ENCODE assay signal across 8 cellular contexts in the genomic region with DNA sequence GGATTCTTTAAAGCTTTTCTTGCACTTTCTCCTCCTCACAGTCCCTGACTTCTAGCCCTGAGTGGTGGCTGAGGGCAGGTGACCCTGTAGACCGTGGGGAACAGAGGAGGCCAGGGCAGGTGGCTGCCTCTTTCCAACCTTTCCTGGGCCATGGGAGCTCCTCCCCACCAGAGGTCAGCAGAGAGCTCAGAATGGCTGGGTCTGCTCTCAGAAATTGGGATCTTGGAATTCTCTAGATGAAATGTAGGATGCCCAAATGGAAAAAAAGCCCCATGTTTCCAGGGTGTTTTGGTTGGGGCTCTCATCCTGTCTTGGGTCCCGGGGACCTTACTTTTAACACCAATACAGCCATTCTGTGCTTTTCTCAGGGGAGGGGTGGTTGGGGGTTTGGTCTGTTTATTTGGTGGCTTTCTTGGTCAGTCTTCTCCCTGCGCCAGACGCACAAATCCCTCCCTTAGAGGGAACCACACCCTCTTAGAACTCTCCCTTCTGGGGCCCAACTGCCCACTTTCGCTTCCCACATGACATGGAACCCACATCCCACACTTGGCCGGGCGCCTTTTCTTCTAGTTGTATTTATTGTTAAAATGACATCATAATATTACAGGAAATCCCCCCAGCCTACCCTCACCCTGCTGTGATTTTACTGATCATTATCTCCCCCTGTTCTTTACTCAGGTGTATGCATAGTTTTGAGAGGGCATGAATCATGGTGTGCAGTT. TPM values are rescaled to one million over a fixed set of nuclear protein-coding genes. Genes with fewer than 3 reads are reported as not detected.
DNase-seq lines count a peak whose midpoint lies in the region; ATAC-seq, FAIRE-seq and TF ChIP-seq lines count a peak whose summit lies in the region.

No MANE protein-coding gene starts in this region.

- TF ChIP-seq POLR2A in GM12891 (IDR thresholded peaks at IDR 0.05; ENCODE audit: low read depth, low read length), result no peak

- peak; percentile 26 for FAIRE-seq in GM12891 (lab: Jason Lieb, UNC)

- peak; percentile 59 for DNase-seq in ACHN
- no peak for DNase-seq in GM12891 (ENCODE audit: insufficient read length, low spot score)
- peak; percentile 55 for DNase-seq in NCI-H2107 (lab: John Stamatoyannopoulos, UW)
- peak; percentile 47 for DNase-seq in central memory CD4-positive, alpha-beta T cell
- peak; percentile 56 to 79 for DNase-seq in left colon
- peak; percentile 14 to 33 for DNase-seq in stimulated activated CD8-positive, alpha-beta memory T cell treated with anti-CD3 and anti-CD28 coated beads, Interleukin-2, amount 100 ng/mL, for 1 hour (ENCODE audit: low read depth in 2 of 2)

- ATAC-seq in left colon (peak; percentile 90), GM19455 (IDR thresholded peaks at IDR 0.05; ENCODE audit: unreplicated experiment) (no peak)

- no peak overlapping the region for H3K27ac ChIP-seq in VCaP

- in situ Hi-C loops in ACHN (cut with HindIII; ENCODE audit: low pct_ligation_motif_present, low pct_unique_long_range_greater_than_20kb, low sequenced_read_pairs), result no loop called here

- intact Hi-C loops in left colon (cut with DNase I, micrococcal nuclease), result loop anchor here (5.0 to 10.0 kb wide), 2 partner anchors 352 to 534 kb away; no protein-coding TSS in a partner anchor

- peak; percentile 96 for TF ChIP-seq CTCF in VCaP (conservative IDR thresholded peaks at IDR 0.05)

TF ChIP-seq in GM12891, 5 proteins besides CTCF, POLR2A, EP300 and RAD21:
- TF ChIP-seq POU2F2 (IDR thresholded peaks at IDR 0.05; ENCODE audit: low read depth, low read length) (no peak), PAX5 (IDR thresholded peaks at IDR 0.05; ENCODE audit: insufficient read depth, low read length, severe bottlenecking) (no peak), TAF1 (IDR thresholded peaks at IDR 0.05; ENCODE audit: low read depth, low read length) (no peak), POLR2AphosphoS5 (IDR thresholded peaks at IDR 0.05; ENCODE audit: low read depth, low read length) (no peak), SPI1 (IDR thresholded peaks at IDR 0.05; ENCODE audit: low read depth, low read length) (no peak)

RNA-seq across cellular contexts. Expression of gene GNAS, which starts 17.9 kb away (rescaled TPM):
- 544 TPM for polyA plus RNA-seq in GM12891 (2012; ENCODE audit: low read depth, missing spikeins)
- 100 to 1,000 TPM; 651 to 725 TPM for total RNA-seq in left colon

RNA-seq across cellular contexts. Expression of gene GNAS-AS1, which starts 19.8 kb away (rescaled TPM):
- 0.68 TPM for polyA plus RNA-seq in GM12891 (2012; ENCODE audit: low read depth, missing spikeins)
- total RNA-seq in left colon, result 1 to 10 TPM in 1 of 2 donors, under 1 TPM in 1; 0.87 to 1.1 TPM
